In genomic region chr10:5947471-5948207, GRCh38 we compare ENCODE assay signal across 26 cellular contexts. TPM values are rescaled to one million over a fixed set of nuclear protein-coding genes. Genes with fewer than 3 reads are reported as not detected.
"Had no signal": no experiment of that assay in that cellular context is flagged by ENCODE, and none has a peak within 500 bp of the region (broad histone marks: within the 10 kb centered on the region; RNA-seq: fewer than 3 reads in every experiment).

No MANE protein-coding gene starts in this region.

- H3K36me3 Mint-ChIP-seq: mesothelial cell of epicardium, type B pancreatic cell had no signal

- H3K27ac ChIP-seq: cardiac muscle cell, testis had no signal

- H3K9me3 Mint-ChIP-seq: activated B cell treated with CpG ODN at 0.5 μM for 24 hours; activated naive CD4-positive, alpha-beta T cell treated with anti-CD3 and anti-CD28 coated beads, Interleukin-2, amount 10 ng/mL, durations not matched to agents 7 days and 5 days; activated T-cell treated with anti-CD3 and anti-CD28 coated beads, Interleukin-2, amount 50 U/mL, for 4 hours; mesothelial cell of epicardium; nephron progenitor cell; stimulated activated memory B cell treated with anti-CD40 and anti-IgM and Interleukin-4, amounts not matched to agents 10 μg/mL and 1 μg/mL and 100 μg/mL, for 72 hours; type B pancreatic cell had no signal

- H2AFZ ChIP-seq: parathyroid adenoma had no signal

- H3K4me3 ChIP-seq: body of pancreas, cardiac muscle cell, right lobe of liver, testis had no signal

- H3K4me1 ChIP-seq: parathyroid adenoma had no signal

- H3K4me3 Mint-ChIP-seq: activated B cell treated with CpG ODN at 0.5 μM for 24 hours; activated CD4-positive, alpha-beta T cell treated with anti-CD3 and anti-CD28 coated beads for 36 hours; activated naive CD4-positive, alpha-beta T cell treated with anti-CD3 and anti-CD28 coated beads, Interleukin-2, amount 10 ng/mL, durations not matched to agents 7 days and 5 days; activated T-cell treated with anti-CD3 and anti-CD28 coated beads, Interleukin-2, amount 50 U/mL, for 4 hours; mesothelial cell of epicardium; nephron progenitor cell; stimulated activated memory B cell treated with anti-CD40 and anti-IgM and Interleukin-4, amounts not matched to agents 10 μg/mL and 1 μg/mL and 100 μg/mL, for 72 hours; type B pancreatic cell had no signal

- H3K27ac Mint-ChIP-seq: activated B cell treated with CpG ODN at 0.5 μM for 24 hours; activated CD4-positive, alpha-beta T cell treated with anti-CD3 and anti-CD28 coated beads for 36 hours; activated naive CD4-positive, alpha-beta T cell treated with anti-CD3 and anti-CD28 coated beads, Interleukin-2, amount 10 ng/mL, durations not matched to agents 7 days and 5 days; mesothelial cell of epicardium; nephron progenitor cell; stimulated activated memory B cell treated with anti-CD40 and anti-IgM and Interleukin-4, amounts not matched to agents 10 μg/mL and 1 μg/mL and 100 μg/mL, for 72 hours; type B pancreatic cell had no signal

- H3K9ac ChIP-seq: parathyroid adenoma had no signal

- H3K27me3 ChIP-seq: body of pancreas, cardiac muscle cell, right lobe of liver, testis had no signal

- H3K36me3 ChIP-seq: cardiac muscle cell had no signal

- ATAC-seq: activated CD4-positive, alpha-beta T cell treated with anti-CD3 and anti-CD28 coated beads for 36 hours; activated T-cell treated with anti-CD3 and anti-CD28 coated beads, Interleukin-2, amount 50 U/mL, for 4 hours; body of pancreas; left lobe of liver; right lobe of liver; stimulated activated memory B cell treated with anti-CD40 and anti-IgM and Interleukin-4, amounts not matched to agents 10 μg/mL and 1 μg/mL and 100 μg/mL, for 72 hours had no signal

- H3K79me2 ChIP-seq: parathyroid adenoma had no signal

- H3K27me3 Mint-ChIP-seq: activated B cell treated with CpG ODN at 0.5 μM for 24 hours; activated CD4-positive, alpha-beta T cell treated with anti-CD3 and anti-CD28 coated beads for 36 hours; stimulated activated memory B cell treated with anti-CD40 and anti-IgM and Interleukin-4, amounts not matched to agents 10 μg/mL and 1 μg/mL and 100 μg/mL, for 72 hours had no signal

- H3K9me3 ChIP-seq: body of pancreas, right lobe of liver, testis had no signal

- DNase-seq: activated B cell treated with CpG ODN at 0.5 μM for 24 hours; activated CD4-positive, alpha-beta T cell treated with anti-CD3 and anti-CD28 coated beads for 36 hours; activated CD4-positive, alpha-beta T cell treated with anti-CD3 and anti-CD28 coated beads, Interleukin-2, amount 50 U/mL, for 4 hours; activated CD8-positive, alpha-beta memory T cell treated with anti-CD3 and anti-CD28 coated beads for 24 hours; activated CD8-positive, alpha-beta memory T cell treated with anti-CD3 and anti-CD28 coated beads, Interleukin-2, amount 50 U/mL, for 4 hours; activated naive CD4-positive, alpha-beta T cell treated with anti-CD3 and anti-CD28 coated beads, Interleukin-2, amount 10 ng/mL, durations not matched to agents 7 days and 5 days; activated T-cell treated with anti-CD3 and anti-CD28 coated beads, Interleukin-2, amount 50 U/mL, for 4 hours; body of pancreas; dermis blood vessel endothelial cell; effector CD8-positive, alpha-beta T cell; erythroblast; foreskin fibroblast; mammary epithelial cell; nephron progenitor cell; nucleus accumbens; small intestine; stimulated activated CD4-positive, alpha-beta T cell treated with anti-CD3 and anti-CD28 coated beads, Interleukin-2, amount 100 ng/mL, for 24 hours; T1000; testis had no signal

RNA-seq across cellular contexts. Expression of gene IL15RA, which starts 29.7 kb away (rescaled TPM):
- total RNA-seq: mesothelial cell of epicardium had no signal
